In genomic region chr4:99403380-99404194, GRCh38 we compare ENCODE assay signal across 9 cellular contexts. TPM values are rescaled to one million over a fixed set of nuclear protein-coding genes. Genes with fewer than 3 reads are reported as not detected.
DNase-seq lines count a peak whose midpoint lies in the region; ATAC-seq lines count a peak whose summit lies in the region.
"Had no signal": no experiment of that assay in that cellular context is flagged by ENCODE, and none has a peak within 500 bp of the region (broad histone marks: within the 10 kb centered on the region; RNA-seq: fewer than 3 reads in every experiment).

No MANE protein-coding gene starts in this region.

- H3K4me3 ChIP-seq in right cardiac atrium (ENCODE audit: low read length), result no peak overlapping the region
- no peak overlapping the region for H3K4me3 ChIP-seq in effector memory CD4-positive, alpha-beta T cell (ENCODE audit: insufficient read depth, low read depth, low read length, poor library complexity, severe bottlenecking)

- no peaks in the 10 kb centered on the region for H3K36me3 ChIP-seq in effector memory CD4-positive, alpha-beta T cell (ENCODE audit: control insufficient read depth, insufficient read depth, low read length)

- in situ Hi-C loops in ACHN (cut with HindIII; ENCODE audit: low pct_ligation_motif_present, low pct_unique_long_range_greater_than_20kb, low sequenced_read_pairs), result no loop called here

- 60% methylated on average over 5 of the region's 5 CpGs for WGBS in right cardiac atrium

- H3K27ac ChIP-seq in right cardiac atrium (ENCODE audit: low read length), result peak overlapping the region; percentile 45
- H3K27ac ChIP-seq in effector memory CD4-positive, alpha-beta T cell (ENCODE audit: insufficient read depth, low read length, poor library complexity, severe bottlenecking), result no peak overlapping the region

- no peaks in the 10 kb centered on the region for H3K4me1 ChIP-seq in right cardiac atrium (ENCODE audit: control insufficient read depth, insufficient read depth, low read length)
- no peaks in the 10 kb centered on the region for H3K4me1 ChIP-seq in effector memory CD4-positive, alpha-beta T cell (ENCODE audit: control insufficient read depth, insufficient read depth, low read length, poor library complexity, severe bottlenecking)

- no peaks in the 10 kb centered on the region for H3K9me3 ChIP-seq in right cardiac atrium (ENCODE audit: control insufficient read depth, low read length)
- H3K9me3 ChIP-seq in effector memory CD4-positive, alpha-beta T cell (ENCODE audit: control insufficient read depth, low read length), result no peaks in the 10 kb centered on the region

- peak; percentile 47 for ATAC-seq in GM21360 (IDR thresholded peaks at IDR 0.05; ENCODE audit: unreplicated experiment)
- peak; percentile 68 for ATAC-seq in HG03460 (IDR thresholded peaks at IDR 0.05; ENCODE audit: unreplicated experiment)
- peak in 1 of 2 donors; percentile 30 for ATAC-seq in right cardiac atrium
- ATAC-seq: Panc1 had no signal

- H3K27me3 ChIP-seq in right cardiac atrium (ENCODE audit: control insufficient read depth, insufficient read depth), result no peaks in the 10 kb centered on the region
- H3K27me3 ChIP-seq in effector memory CD4-positive, alpha-beta T cell (replicated peaks; ENCODE audit: control insufficient read depth, insufficient read depth, low read length, poor library complexity, severe bottlenecking), result no peaks in the 10 kb centered on the region

- intact Hi-C loops in right cardiac atrium (cut with DNase I), result loop anchor here (5.0 to 10.0 kb wide), 3 partner anchors 199 to 939 kb away; no protein-coding TSS in a partner anchor

- DNase-seq in ACHN (peak; percentile 37), right cardiac atrium (no peak), NCI-H1105 treated with DMSO at 0.1 percent for 48 hours (lab: John Stamatoyannopoulos, UW) (no peak), H4 (ENCODE audit: low spot score) (no peak), UCSD-AML1 (lab: John Stamatoyannopoulos, UW; ENCODE audit: unreplicated experiment) (no peak)
- DNase-seq in effector memory CD4-positive, alpha-beta T cell, result no peak

RNA-seq across cellular contexts. Expression of gene ADH7, which starts 31.6 kb away (rescaled TPM):
- total RNA-seq in right cardiac atrium, result not detected
- polyA plus RNA-seq in right cardiac atrium, result 0.02 TPM
- not detected in 2 replicates for total RNA-seq in H4 (2014; rRNA removed; shearing (Covaris generic))

RNA-seq across cellular contexts. Expression of gene ADH1C, which starts 51.0 kb away (rescaled TPM):
- total RNA-seq in right cardiac atrium, result 1 to 10 TPM; 1.2 to 3.6 (median 2.7) TPM
- polyA plus RNA-seq in right cardiac atrium, result 4.3 TPM
- 0.06 and 1.6 TPM in 2 replicates for total RNA-seq in H4 (2014; rRNA removed; shearing (Covaris generic))
